Comparison of ENCODE assay signal across 8 cellular contexts in the genomic region with DNA sequence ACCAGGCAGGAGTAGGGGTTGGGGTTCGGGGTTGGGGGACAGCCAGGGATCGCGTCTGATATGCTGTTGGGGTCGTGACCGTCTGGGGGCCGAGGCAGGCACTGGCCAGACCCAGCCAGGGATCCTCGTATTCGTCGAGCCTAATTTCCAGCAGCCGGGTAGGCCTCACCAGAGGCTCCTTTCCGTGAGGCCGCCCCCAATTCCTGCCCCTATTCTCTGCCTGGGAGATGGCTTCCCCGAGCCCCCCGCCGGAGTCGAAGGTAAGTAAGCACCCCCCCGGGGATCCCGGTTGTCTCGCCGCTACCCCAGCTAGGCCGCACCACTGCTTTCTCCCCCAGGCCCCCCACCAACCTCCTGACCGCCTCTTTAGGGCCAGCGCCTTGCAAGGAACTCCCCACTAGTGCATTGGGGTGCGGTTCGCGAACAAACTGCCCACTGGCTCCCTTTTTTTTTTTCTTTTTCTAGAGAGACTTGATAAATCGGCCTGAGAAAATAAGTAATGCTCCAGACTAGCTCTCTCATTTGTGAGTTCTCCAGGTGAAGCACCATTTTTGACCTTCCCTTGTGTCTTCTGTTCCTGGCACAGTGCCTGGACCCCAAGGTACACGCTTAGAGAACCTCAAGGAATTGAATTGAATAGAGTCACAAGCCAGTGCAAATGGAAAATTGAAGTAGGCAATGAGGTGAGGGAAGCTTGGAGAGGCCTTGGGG. TPM values are rescaled to one million over a fixed set of nuclear protein-coding genes. Genes with fewer than 3 reads are reported as not detected.
A peak's percentile ranks its signal among the peaks of the same experiment; 100 is the strongest.
DNase-seq lines count a peak whose midpoint lies in the region; TF ChIP-seq lines count a peak whose summit lies in the region.

No MANE protein-coding gene starts in this region.

- H3F3A ChIP-seq in MM.1S (ENCODE audit: insufficient read depth, low read length) = no peaks in the 10 kb centered on the region

- 2% methylated on average over 14 to 28 of the region's 28 CpGs for WGBS in lower leg skin, 2 donors

- H3K4me3 ChIP-seq in MM.1S (ENCODE audit: low read length) (peak overlapping the region; percentile 77), cardiac fibroblast (replicated peaks in 1 of 2; ENCODE audit: low read depth in 2 of 2, low read length in 2 of 2) (peak overlapping the region; percentile 72 to 76), lower leg skin (ENCODE audit: low read depth, poor library complexity, severe bottlenecking) (peak overlapping the region; percentile 68), subcutaneous abdominal adipose tissue (ENCODE audit: low read depth in 1 of 5, low read length in 5 of 5) (peak overlapping the region; percentile 73 to 93 (median 86))

- peak overlapping the region; percentile 84 for H3K4me2 ChIP-seq in MM.1S (ENCODE audit: low read depth, low read length)

- peak; percentile 7 to 18 for DNase-seq in activated CD4-positive, alpha-beta T cell treated with anti-CD3 and anti-CD28 coated beads, Interleukin-2, amount 50 U/mL, for 48 hours
- DNase-seq in activated CD4-positive, alpha-beta T cell treated with anti-CD3 and anti-CD28 coated beads, Interleukin-2, amount 50 U/mL, for 1 hour = no peak
- DNase-seq in MM.1S (peak; percentile 10), cardiac fibroblast (ENCODE audit: low read depth in 2 of 2) (peak in 1 of 2 donors; percentile 16), lower leg skin (ENCODE audit: low spot score in 2 of 2) (peak in 1 of 2 donors; percentile 25), NCI-H510A (lab: John Stamatoyannopoulos, UW) (no peak), NCI-H526 treated with DMSO at 0.1 percent for 48 hours (lab: John Stamatoyannopoulos, UW) (no peak)

- H3K9me3 ChIP-seq in MM.1S (replicated peaks; ENCODE audit: insufficient read depth, low read length) (no peaks in the 10 kb centered on the region), subcutaneous abdominal adipose tissue (ENCODE audit: control insufficient read depth in 5 of 5, low read length in 5 of 5) (peaks cover 9 to 15% (median 11%) of the 10 kb centered on the region in 5 donors)

- H3K36me3 ChIP-seq in MM.1S (replicated peaks; ENCODE audit: insufficient read depth, low read length) = peaks cover 49% of the 10 kb centered on the region
- H3K36me3 ChIP-seq in subcutaneous abdominal adipose tissue (ENCODE audit: control insufficient read depth in 5 of 5, insufficient read depth in 5 of 5, low read length in 5 of 5) = peaks cover 36 to 42% (median 40%) of the 10 kb centered on the region in 5 donors

- intact Hi-C loops in lower leg skin (cut with DNase I; ENCODE audit: low total_unique reads) = no loop called here

- H4K20me1 ChIP-seq in MM.1S (ENCODE audit: insufficient read depth, low read length) = no peaks in the 10 kb centered on the region

- H3K27ac ChIP-seq in MM.1S (ENCODE audit: low read length) (peak overlapping the region; percentile 40), subcutaneous abdominal adipose tissue (ENCODE audit: low read depth, low read length) (peak overlapping the region; percentile 92)

- no peak for TF ChIP-seq POLR2A in lower leg skin (IDR thresholded peaks at IDR 0.05)

- H3K79me2 ChIP-seq in MM.1S (ENCODE audit: low read length) = peaks cover 95% of the 10 kb centered on the region

- H3K9ac ChIP-seq in MM.1S (ENCODE audit: low read length) (peak overlapping the region; percentile 84), subcutaneous abdominal adipose tissue (ENCODE audit: low read length in 5 of 5) (peak overlapping the region; percentile 83 to 98 (median 96))

- H2AFZ ChIP-seq in MM.1S (ENCODE audit: low read length) = peak overlapping the region; percentile 68

- TF ChIP-seq CTCF in MM.1S (IDR thresholded peaks at IDR 0.05; ENCODE audit: low read length) (no peak), cardiac fibroblast (IDR thresholded peaks at IDR 0.05; ENCODE audit: low read depth, low read length) (no peak), lower leg skin (IDR thresholded peaks at IDR 0.05) (no peak)

- no peaks in the 10 kb centered on the region for H3K27me3 ChIP-seq in MM.1S (replicated peaks; ENCODE audit: insufficient read depth, low read length)
- no peaks in the 10 kb centered on the region for H3K27me3 ChIP-seq in subcutaneous abdominal adipose tissue (ENCODE audit: control insufficient read depth in 5 of 5, insufficient read depth in 4 of 5, low read length in 5 of 5)

- peaks cover 23% of the 10 kb centered on the region for H3K4me1 ChIP-seq in MM.1S (ENCODE audit: low read length)
- peaks cover 6 to 34% (median 31%) of the 10 kb centered on the region in 5 donors for H3K4me1 ChIP-seq in subcutaneous abdominal adipose tissue (ENCODE audit: control insufficient read depth in 5 of 5, insufficient read depth in 5 of 5, low read length in 5 of 5)

- H3K9me2 ChIP-seq in MM.1S (replicated peaks; ENCODE audit: insufficient read depth, low read length) = no peaks in the 10 kb centered on the region

RNA-seq across cellular contexts. Expression of a gene that starts 0.4 kb away (rescaled TPM):
- total RNA-seq in lower leg skin = 10 to 100 TPM; 10.2 to 12.8 (median 11.5) TPM

RNA-seq across cellular contexts. Expression of a gene that starts 0.7 kb away (rescaled TPM):
- total RNA-seq in lower leg skin = 1 to 10 TPM; 3.8 to 9.3 (median 7.5) TPM

RNA-seq across cellular contexts. Expression of a gene that starts 14.3 kb away (rescaled TPM):
- total RNA-seq in lower leg skin = not detected

RNA-seq across cellular contexts. Expression of a gene that starts 36.5 kb away (rescaled TPM):
- under 1 TPM in 1 of 4 donors, not detected in 3; 0.52 TPM for total RNA-seq in lower leg skin

Comparison
In these comparisons a context has a peak if more than half of its experiments do, and no peak if none do; other contexts are left out.
1. DNase-seq: peak in activated CD4-positive, alpha-beta T cell treated with anti-CD3 and anti-CD28 coated beads, Interleukin-2, amount 50 U/mL, for 48 hours (2 of 2) and MM.1S (single experiment); none in activated CD4-positive, alpha-beta T cell treated with anti-CD3 and anti-CD28 coated beads, Interleukin-2, amount 50 U/mL, for 1 hour (single experiment), NCI-H510A (single experiment) and NCI-H526 treated with DMSO at 0.1 percent for 48 hours (single experiment).
2. Peak in every context shown above with its lines, with median percentiles within 50 percentile points of each other: H3K4me3 ChIP-seq.